In the genomic region with DNA sequence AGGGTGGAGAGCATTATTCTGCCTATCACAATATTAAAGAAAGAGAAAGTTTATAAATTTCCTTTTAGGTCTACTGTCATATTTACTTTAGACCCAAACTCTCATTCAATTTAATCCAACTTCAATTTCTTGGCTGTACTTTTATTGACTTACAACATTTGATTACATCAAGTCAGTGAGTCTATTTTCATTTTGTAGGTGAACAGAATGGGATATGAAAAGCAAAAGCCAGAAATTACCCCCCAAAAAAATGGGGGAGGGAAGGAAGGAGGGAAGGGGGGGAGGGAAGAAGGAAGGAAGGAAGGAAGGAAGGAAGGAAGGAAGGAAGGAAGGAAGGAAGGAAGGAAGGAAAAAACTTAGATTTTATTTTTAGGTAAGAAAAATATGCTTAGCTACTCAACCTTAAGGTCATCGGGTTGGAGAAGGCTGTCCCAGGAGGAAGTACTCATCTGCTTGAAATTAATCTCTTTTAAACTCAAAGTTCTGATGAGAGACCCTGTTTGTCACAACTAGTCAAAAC, we compare ENCODE assay signal across 5 cellular contexts.
"Had no signal": no experiment of that assay in that cellular context is flagged by ENCODE, and none has a peak within 500 bp of the region (broad histone marks: within the 10 kb centered on the region; RNA-seq: fewer than 3 reads in every experiment).

No MANE protein-coding gene starts in this region.

- DNase-seq: IMR-90, KBM-7 had no signal

- H3K27ac Mint-ChIP-seq: IgD-negative memory B cell had no signal

- H3K36me3 Mint-ChIP-seq: IgD-negative memory B cell had no signal

- H3K4me3 Mint-ChIP-seq: IgD-negative memory B cell had no signal

- H3K27ac ChIP-seq: HL-60 had no signal

- H3K4me1 Mint-ChIP-seq: IgD-negative memory B cell had no signal

- H3K4me3 ChIP-seq: K562 had no signal
